8 cellular contexts compared by ENCODE assay signal in genomic region chr5:139137703-139138102, GRCh38.
DNase-seq lines count a peak whose midpoint lies in the region; ATAC-seq, FAIRE-seq and TF ChIP-seq lines count a peak whose summit lies in the region.

No MANE protein-coding gene starts in this region.

- TF ChIP-seq EP300 in A549 (IDR thresholded peaks at IDR 0.05), result no peak

- TF ChIP-seq CTCF in A549 (IDR thresholded peaks at IDR 0.05), result peak; percentile 20; the same call in 1 of the 3 replicates

- DNase-seq in A549 (ENCODE audit: low read depth in 1 of 2, low spot score in 1 of 2) (peak in 1 of 2 experiments; percentile 56), H4 (ENCODE audit: low spot score) (peak; percentile 54), RPMI8226 (peak; percentile 12), glomerular visceral epithelial cell (ENCODE audit: extremely low spot score) (peak; percentile 45), occipital lobe (lab: John Stamatoyannopoulos, UW) (no peak), AG08395 (ENCODE audit: low spot score) (no peak)
- no peak for DNase-seq in stimulated activated naive CD8-positive, alpha-beta T cell treated with anti-CD3 and anti-CD28 coated beads, Interleukin-15, Interleukin-2, amounts not matched to agents 100 U/mL and 50 U/mL, for 24 hours

- CTCF ChIA-PET in A549 (lab: Yijun Ruan, JAX), result interaction anchor here (1.0 to 1.6 kb wide), 2 partner anchors 10 to 497 kb away, joined by 3 to 6 read pairs; no protein-coding TSS in a partner anchor

- H3K4me2 ChIP-seq in A549, result no peak overlapping the region

- H3K9me3 ChIP-seq in A549, result no peaks in the 10 kb centered on the region

- no peak for FAIRE-seq in A549 (lab: Jason Lieb, UNC)

- no peak overlapping the region for H3K27ac ChIP-seq in A549

- no peak overlapping the region for H3K4me3 ChIP-seq in A549

- peaks cover 16% of the 10 kb centered on the region; the same call in 2 of the 3 replicates for H3K4me1 ChIP-seq in A549

- WGBS in A549 (ENCODE audit: missing lambda C conversion rate), result 63% methylated on average over 4 of the region's 4 CpGs

- POLR2A ChIA-PET in A549 (lab: Yijun Ruan, JAX), result no interaction called here

- peak; percentile 41 to 73; a peak in 3 of 6 replicates for ATAC-seq in A549
- no peak for ATAC-seq in stimulated activated naive CD8-positive, alpha-beta T cell treated with anti-CD3 and anti-CD28 coated beads, Interleukin-15, Interleukin-2, amounts not matched to agents 100 U/mL and 50 U/mL, for 24 hours
- ATAC-seq in HG03045 (IDR thresholded peaks at IDR 0.05; ENCODE audit: unreplicated experiment), result no peak

- peak in 1 of 2 experiments; percentile 45; a peak in 2 of 5 replicates for TF ChIP-seq RAD21 in A549 (conservative IDR thresholded peaks at IDR 0.05 in 1 of 2, IDR thresholded peaks at IDR 0.05 in 1 of 2)

- no peak for TF ChIP-seq POLR2A in A549 (IDR thresholded peaks at IDR 0.05; ENCODE audit: low read length)

TF ChIP-seq in A549, 52 proteins besides CTCF, POLR2A, EP300 and RAD21:
- TF ChIP-seq CHD4 (IDR thresholded peaks at IDR 0.05; ENCODE audit: borderline replicate concordance), result no peak
- TF ChIP-seq HMGXB4 (CRISPR knock-in tag; IDR thresholded peaks at IDR 0.05; ENCODE audit: borderline replicate concordance), result no peak
- no peak for TF ChIP-seq HEYL (CRISPR knock-in tag; IDR thresholded peaks at IDR 0.05)
- TF ChIP-seq ZSCAN20 (CRISPR knock-in tag; IDR thresholded peaks at IDR 0.05), result no peak
- no peak for TF ChIP-seq FOSB (CRISPR knock-in tag; IDR thresholded peaks at IDR 0.05)
- no peak for TF ChIP-seq RARB (CRISPR knock-in tag; IDR thresholded peaks at IDR 0.05)
- no peak for TF ChIP-seq CEBPB (IDR thresholded peaks at IDR 0.05)
- TF ChIP-seq KDM5A (IDR thresholded peaks at IDR 0.05), result no peak
- no peak for TF ChIP-seq ZC3H11A (IDR thresholded peaks at IDR 0.05)
- TF ChIP-seq NFE2L2 (conservative IDR thresholded peaks at IDR 0.05; ENCODE audit: low read length), result no peak
- TF ChIP-seq MAFK (IDR thresholded peaks at IDR 0.05; ENCODE audit: partially characterized antibody), result no peak
- no peak for TF ChIP-seq EHMT2 (IDR thresholded peaks at IDR 0.05; ENCODE audit: low read depth)
- no peak for TF ChIP-seq PHF8 (IDR thresholded peaks at IDR 0.05; ENCODE audit: borderline replicate concordance, low read depth)
- no peak for TF ChIP-seq MAZ (IDR thresholded peaks at IDR 0.05; ENCODE audit: borderline replicate concordance, low read depth, low read length)

Comparison
In these comparisons a context has a peak if more than half of its experiments do, and no peak if none do; other contexts are left out.
1. ATAC-seq: peak in A549 (2 of 2); none in stimulated activated naive CD8-positive, alpha-beta T cell treated with anti-CD3 and anti-CD28 coated beads, Interleukin-15, Interleukin-2, amounts not matched to agents 100 U/mL and 50 U/mL, for 24 hours (single experiment) and HG03045 (single experiment).
2. DNase-seq: peak in H4 (single experiment), RPMI8226 (single experiment) and glomerular visceral epithelial cell (single experiment); none in occipital lobe (single experiment), stimulated activated naive CD8-positive, alpha-beta T cell treated with anti-CD3 and anti-CD28 coated beads, Interleukin-15, Interleukin-2, amounts not matched to agents 100 U/mL and 50 U/mL, for 24 hours (single experiment) and AG08395 (single experiment).